Comparison of ENCODE assay signal across 17 cellular contexts in the genomic region with DNA sequence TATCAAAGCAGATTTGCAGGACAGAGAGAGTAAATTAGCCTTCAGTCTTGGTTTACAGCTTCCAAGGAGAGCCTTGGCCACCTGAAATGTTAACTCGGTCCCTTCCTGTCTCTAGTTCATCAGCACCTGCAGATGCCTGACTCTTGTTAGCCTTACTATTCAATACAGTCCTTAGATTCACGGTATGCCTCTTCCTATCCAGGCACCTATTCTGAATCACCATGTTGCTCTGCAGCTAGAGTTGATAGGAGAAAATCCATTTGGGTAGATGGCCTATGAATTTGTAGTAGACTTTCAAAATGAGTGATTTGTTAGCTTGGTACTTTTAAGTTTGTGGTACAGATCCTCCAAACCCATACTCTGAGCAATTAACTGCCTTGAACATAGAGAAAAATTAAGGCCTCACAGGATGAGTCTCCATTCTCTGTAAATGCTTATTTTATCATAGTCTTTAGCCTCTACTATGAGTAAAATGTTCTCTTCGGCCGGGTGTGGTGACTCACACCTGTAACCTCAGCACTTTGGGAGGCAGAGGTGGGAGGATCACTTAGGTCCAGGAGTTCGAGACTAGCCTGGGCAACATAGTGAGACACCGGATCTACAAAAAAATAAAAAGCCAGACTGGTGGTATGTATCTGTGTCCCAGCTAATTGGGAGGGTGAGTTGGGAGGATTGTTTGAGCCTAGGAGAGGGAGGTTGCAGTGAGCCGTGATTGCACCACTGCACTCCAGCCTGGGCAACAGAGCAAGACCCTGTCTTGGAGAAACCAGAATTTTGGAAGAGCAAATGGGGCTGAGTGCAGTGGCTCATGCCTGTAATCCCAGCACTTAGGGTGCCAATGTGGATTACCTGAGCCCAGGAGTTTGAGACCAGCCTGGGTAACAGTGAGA. TPM values are rescaled to one million over a fixed set of nuclear protein-coding genes. Genes with fewer than 3 reads are reported as not detected.
A peak's percentile ranks its signal among the peaks of the same experiment; 100 is the strongest.
DNase-seq lines count a peak whose midpoint lies in the region; ATAC-seq and TF ChIP-seq lines count a peak whose summit lies in the region.
"Had no signal": no experiment of that assay in that cellular context is flagged by ENCODE, and none has a peak within 500 bp of the region (broad histone marks: within the 10 kb centered on the region; RNA-seq: fewer than 3 reads in every experiment).

No MANE protein-coding gene starts in this region.

- H3K9me3 Mint-ChIP-seq in activated naive CD4-positive, alpha-beta T cell treated with anti-CD3 and anti-CD28 coated beads, Interleukin-2, amount 50 U/mL, for 24 hours, result no peaks in the 10 kb centered on the region
- H3K9me3 Mint-ChIP-seq in activated naive CD4-positive, alpha-beta T cell treated with anti-CD3 and anti-CD28 coated beads, Interleukin-2, amount 10 ng/mL, durations not matched to agents 7 days and 5 days, result no peaks in the 10 kb centered on the region
- H3K9me3 Mint-ChIP-seq in activated naive CD8-positive, alpha-beta T cell treated with anti-CD3 and anti-CD28 coated beads, Interleukin-2, amount 10 ng/mL, durations not matched to agents 7 days and 5 days, result no peaks in the 10 kb centered on the region
- H3K9me3 Mint-ChIP-seq in CD14-positive monocyte, result peaks cover 0 to 2% (median 0%) of the 10 kb centered on the region in 7 donors
- H3K9me3 Mint-ChIP-seq: brain had no signal

- no peak overlapping the region for H3K9ac ChIP-seq in MM.1S (ENCODE audit: low read length)

- H3K36me3 Mint-ChIP-seq in activated naive CD4-positive, alpha-beta T cell treated with anti-CD3 and anti-CD28 coated beads, Interleukin-2, amount 50 U/mL, for 24 hours, result peaks cover 26% of the 10 kb centered on the region
- H3K36me3 Mint-ChIP-seq in activated naive CD4-positive, alpha-beta T cell treated with anti-CD3 and anti-CD28 coated beads, Interleukin-2, amount 10 ng/mL, durations not matched to agents 7 days and 5 days, result peaks cover 81% of the 10 kb centered on the region
- peaks cover 52% of the 10 kb centered on the region for H3K36me3 Mint-ChIP-seq in activated naive CD8-positive, alpha-beta T cell treated with anti-CD3 and anti-CD28 coated beads, Interleukin-2, amount 10 ng/mL, durations not matched to agents 7 days and 5 days
- H3K36me3 Mint-ChIP-seq in CD14-positive monocyte, result peaks cover 76 to 80% of the 10 kb centered on the region in 2 donors

- ATAC-seq in activated naive CD8-positive, alpha-beta T cell treated with anti-CD3 and anti-CD28 coated beads, Interleukin-2, amount 10 ng/mL, durations not matched to agents 7 days and 5 days (ENCODE audit: low read depth), result peak; percentile 23
- ATAC-seq in stimulated activated naive CD8-positive, alpha-beta T cell treated with anti-CD3 and anti-CD28 coated beads, Interleukin-15, Interleukin-2, amounts not matched to agents 100 U/mL and 50 U/mL, for 24 hours, result peak; percentile 20
- ATAC-seq: left lung had no signal

- CTCF ChIA-PET in activated naive CD4-positive, alpha-beta T cell treated with anti-CD3 and anti-CD28 coated beads, Interleukin-2, amount 10 ng/mL, durations not matched to agents 7 days and 5 days (lab: Charles Lee), result no interaction called here

- peaks cover 37% of the 10 kb centered on the region for H3K36me3 ChIP-seq in MM.1S (replicated peaks; ENCODE audit: insufficient read depth, low read length)

- peaks cover 11% of the 10 kb centered on the region for H3K4me1 Mint-ChIP-seq in activated naive CD4-positive, alpha-beta T cell treated with anti-CD3 and anti-CD28 coated beads, Interleukin-2, amount 50 U/mL, for 24 hours
- H3K4me1 Mint-ChIP-seq in activated naive CD4-positive, alpha-beta T cell treated with anti-CD3 and anti-CD28 coated beads, Interleukin-2, amount 10 ng/mL, durations not matched to agents 7 days and 5 days, result no peaks in the 10 kb centered on the region
- peaks cover 2% of the 10 kb centered on the region for H3K4me1 Mint-ChIP-seq in activated naive CD8-positive, alpha-beta T cell treated with anti-CD3 and anti-CD28 coated beads, Interleukin-2, amount 10 ng/mL, durations not matched to agents 7 days and 5 days
- peaks cover 33% of the 10 kb centered on the region for H3K4me1 Mint-ChIP-seq in CD14-positive monocyte
- H3K4me1 Mint-ChIP-seq: brain had no signal

- no peaks in the 10 kb centered on the region for H4K20me1 ChIP-seq in MM.1S (ENCODE audit: insufficient read depth, low read length)

- no peak overlapping the region for H2AFZ ChIP-seq in MM.1S (ENCODE audit: low read length)

- no peaks in the 10 kb centered on the region for H3K27me3 Mint-ChIP-seq in activated naive CD4-positive, alpha-beta T cell treated with anti-CD3 and anti-CD28 coated beads, Interleukin-2, amount 50 U/mL, for 24 hours
- no peaks in the 10 kb centered on the region for H3K27me3 Mint-ChIP-seq in activated naive CD4-positive, alpha-beta T cell treated with anti-CD3 and anti-CD28 coated beads, Interleukin-2, amount 10 ng/mL, durations not matched to agents 7 days and 5 days
- H3K27me3 Mint-ChIP-seq in activated naive CD8-positive, alpha-beta T cell treated with anti-CD3 and anti-CD28 coated beads, Interleukin-2, amount 10 ng/mL, durations not matched to agents 7 days and 5 days, result no peaks in the 10 kb centered on the region
- no peaks in the 10 kb centered on the region for H3K27me3 Mint-ChIP-seq in CD14-positive monocyte (ENCODE audit: low read depth in 3 of 3)
- H3K27me3 Mint-ChIP-seq: brain had no signal

- no peaks in the 10 kb centered on the region for H3K79me2 ChIP-seq in MM.1S (ENCODE audit: low read length)

- DNase-seq in activated naive CD4-positive, alpha-beta T cell treated with anti-CD3 and anti-CD28 coated beads, Interleukin-2, amount 10 ng/mL, durations not matched to agents 7 days and 5 days, result no peak
- DNase-seq in MM.1S (peak; percentile 4), CD14-positive monocyte (ENCODE audit: low spot score) (no peak), mesenteric fat pad (ENCODE audit: low spot score) (no peak)
- no peak for DNase-seq in activated naive CD8-positive, alpha-beta T cell treated with anti-CD3 and anti-CD28 coated beads, Interleukin-2, amount 10 ng/mL, durations not matched to agents 7 days and 5 days
- DNase-seq in stimulated activated naive CD8-positive, alpha-beta T cell treated with anti-CD3 and anti-CD28 coated beads, Interleukin-15, Interleukin-2, amounts not matched to agents 100 U/mL and 50 U/mL, for 24 hours, result no peak
- DNase-seq: colonic mucosa, GOT3, left lung, NCI-H1417, NCI-H524 treated with DMSO at 0.1 percent for 48 hours, thyroid gland had no signal

- no peaks in the 10 kb centered on the region for H3K9me3 ChIP-seq in MM.1S (replicated peaks; ENCODE audit: insufficient read depth, low read length)
- H3K9me3 ChIP-seq: colonic mucosa, left lung, neutrophil, thyroid gland had no signal

- no peak overlapping the region for H3K27ac ChIP-seq in MM.1S (ENCODE audit: low read length)
- H3K27ac ChIP-seq: colonic mucosa, left lung, neutrophil, RWPE1, thyroid gland had no signal

- no peaks in the 10 kb centered on the region for H3K9me2 ChIP-seq in MM.1S (replicated peaks; ENCODE audit: insufficient read depth, low read length)

- no peak overlapping the region for H3K4me3 ChIP-seq in MM.1S (ENCODE audit: low read length)
- H3K4me3 ChIP-seq: colonic mucosa, left lung, smooth muscle cell, thyroid gland had no signal

- POLR2A ChIA-PET in activated naive CD8-positive, alpha-beta T cell treated with anti-CD3 and anti-CD28 coated beads, Interleukin-2, amount 10 ng/mL, durations not matched to agents 7 days and 5 days (lab: Charles Lee), result interaction anchor here (0.7 kb wide), 1 partner anchor 16 kb away, joined by 3 read pairs; no protein-coding TSS in a partner anchor

- intact Hi-C loops in CD14-positive monocyte (cut with micrococcal nuclease), result no loop called here

- H3K4me1 ChIP-seq in MM.1S (ENCODE audit: low read length), result 0 out of 2 replicates have a peak, but pooled peaks cover 3% of the 10 kb centered on the region
- H3K4me1 ChIP-seq: colonic mucosa, thyroid gland had no signal

- H3K4me2 ChIP-seq in MM.1S (ENCODE audit: low read depth, low read length), result no peak overlapping the region
- H3K4me2 ChIP-seq: smooth muscle cell had no signal

- H3F3A ChIP-seq in MM.1S (ENCODE audit: insufficient read depth, low read length), result peaks cover 13% of the 10 kb centered on the region

- peak overlapping the region; percentile 30 for H3K27ac Mint-ChIP-seq in activated naive CD4-positive, alpha-beta T cell treated with anti-CD3 and anti-CD28 coated beads, Interleukin-2, amount 50 U/mL, for 24 hours
- H3K27ac Mint-ChIP-seq in activated naive CD4-positive, alpha-beta T cell treated with anti-CD3 and anti-CD28 coated beads, Interleukin-2, amount 10 ng/mL, durations not matched to agents 7 days and 5 days, result no peak overlapping the region
- H3K27ac Mint-ChIP-seq in activated naive CD8-positive, alpha-beta T cell treated with anti-CD3 and anti-CD28 coated beads, Interleukin-2, amount 10 ng/mL, durations not matched to agents 7 days and 5 days, result no peak overlapping the region
- peak overlapping the region in 2 of 7 donors; percentile 8 to 63 for H3K27ac Mint-ChIP-seq in CD14-positive monocyte

- no peak for TF ChIP-seq CTCF in MM.1S (IDR thresholded peaks at IDR 0.05; ENCODE audit: low read length)
- TF ChIP-seq CTCF in CD14-positive monocyte (IDR thresholded peaks at IDR 0.05), result no peak

- no peaks in the 10 kb centered on the region for H3K27me3 ChIP-seq in MM.1S (replicated peaks; ENCODE audit: insufficient read depth, low read length)
- H3K27me3 ChIP-seq: colonic mucosa, left lung, neutrophil, thyroid gland had no signal

- no peak overlapping the region for H3K4me3 Mint-ChIP-seq in activated naive CD4-positive, alpha-beta T cell treated with anti-CD3 and anti-CD28 coated beads, Interleukin-2, amount 50 U/mL, for 24 hours
- no peak overlapping the region for H3K4me3 Mint-ChIP-seq in activated naive CD4-positive, alpha-beta T cell treated with anti-CD3 and anti-CD28 coated beads, Interleukin-2, amount 10 ng/mL, durations not matched to agents 7 days and 5 days
- H3K4me3 Mint-ChIP-seq in activated naive CD8-positive, alpha-beta T cell treated with anti-CD3 and anti-CD28 coated beads, Interleukin-2, amount 10 ng/mL, durations not matched to agents 7 days and 5 days, result no peak overlapping the region
- H3K4me3 Mint-ChIP-seq in CD14-positive monocyte, result no peak overlapping the region
- H3K4me3 Mint-ChIP-seq: brain had no signal

RNA-seq across cellular contexts. Expression of gene PTCD3, which starts 32.9 kb away (rescaled TPM):
- 100 to 1,000 TPM; 157 TPM for total RNA-seq in activated naive CD8-positive, alpha-beta T cell treated with anti-CD3 and anti-CD28 coated beads, Interleukin-2, amount 10 ng/mL, durations not matched to agents 7 days and 5 days
- polyA plus RNA-seq in CD14-positive monocyte, result 10 to 100 TPM; 14.0 to 17.8 TPM
- 73.5 TPM for total RNA-seq in mesenteric fat pad

RNA-seq across cellular contexts. Expression of gene POLR1A, which starts 33.3 kb away (rescaled TPM):
- total RNA-seq in activated naive CD8-positive, alpha-beta T cell treated with anti-CD3 and anti-CD28 coated beads, Interleukin-2, amount 10 ng/mL, durations not matched to agents 7 days and 5 days, result 10 to 100 TPM; 27.3 to 29.5 TPM
- polyA plus RNA-seq in CD14-positive monocyte, result 1 to 10 TPM in 1 of 2 donors, under 1 TPM in 1; 0.45 to 1.6 TPM
- 43.6 TPM for total RNA-seq in mesenteric fat pad

RNA-seq across cellular contexts. Expression of gene IMMT, which starts 56.3 kb away (rescaled TPM):
- 100 to 1,000 TPM; 121 to 122 TPM for total RNA-seq in activated naive CD8-positive, alpha-beta T cell treated with anti-CD3 and anti-CD28 coated beads, Interleukin-2, amount 10 ng/mL, durations not matched to agents 7 days and 5 days
- 10 to 100 TPM; 41.2 to 54.0 TPM for polyA plus RNA-seq in CD14-positive monocyte
- total RNA-seq in mesenteric fat pad, result 85.2 TPM
